19 cellular contexts compared by ENCODE assay signal in the genomic region with DNA sequence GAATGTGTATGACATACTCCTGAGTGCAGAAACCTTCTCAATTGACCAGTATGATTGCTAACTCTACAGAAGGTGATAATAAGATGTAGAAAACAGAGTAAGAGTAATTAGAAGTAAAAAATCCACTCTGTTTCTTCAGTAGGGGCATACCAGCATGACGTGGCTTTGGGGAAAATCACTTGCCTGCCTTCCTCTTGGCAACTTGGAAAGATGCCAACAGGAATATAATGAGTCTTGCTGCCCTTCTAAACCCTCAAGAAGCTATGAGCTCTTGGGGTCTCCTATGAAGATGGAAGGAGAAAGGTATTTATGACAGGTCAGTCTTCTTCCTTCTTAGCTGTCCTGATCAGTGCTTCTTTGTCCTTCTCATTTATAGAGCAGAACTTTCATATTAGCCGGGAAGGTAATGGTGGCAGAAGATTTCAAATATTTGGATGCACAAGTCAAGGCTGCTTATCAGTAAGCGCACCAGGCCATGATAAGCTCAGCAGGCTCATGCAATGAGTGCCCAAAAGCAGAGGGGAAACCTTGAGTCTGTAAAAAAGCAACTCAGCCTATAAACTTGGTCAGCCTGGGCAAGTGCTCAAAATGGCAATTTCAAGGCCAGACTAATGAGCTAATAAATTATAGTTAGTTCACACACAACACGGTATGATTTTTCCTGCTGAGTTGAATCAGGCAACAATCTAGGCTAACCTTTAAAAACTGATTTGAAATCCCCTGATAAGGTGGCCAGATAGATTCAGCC.
"Had no signal": no experiment of that assay in that cellular context is flagged by ENCODE, and none has a peak within 500 bp of the region (broad histone marks: within the 10 kb centered on the region; RNA-seq: fewer than 3 reads in every experiment).

No MANE protein-coding gene starts in this region.

- DNase-seq: activated CD4-positive, alpha-beta T cell treated with anti-CD3 and anti-CD28 coated beads, Interleukin-2, amount 10 ng/mL, durations not matched to agents 7 days and 5 days; activated CD8-positive, alpha-beta memory T cell treated with anti-CD3 and anti-CD28 coated beads, Interleukin-2, amount 50 U/mL, for 48 hours; activated effector memory CD4-positive, alpha-beta T cell treated with Interleukin-2 at 50 U/mL for 16 hours; activated naive CD4-positive, alpha-beta T cell treated with anti-CD3 and anti-CD28 coated beads, Interleukin-2, amount 50 U/mL, for 16 hours; activated T-cell treated with anti-CD3 and anti-CD28 coated beads, Interleukin-2, amount 50 U/mL, for 48 hours; dermis blood vessel endothelial cell; effector memory CD4-positive, alpha-beta T cell; esophagus squamous epithelium; heart right ventricle; left ventricle myocardium inferior; nephron progenitor cell; nucleus accumbens; posterior cingulate gyrus; stimulated activated CD4-positive, alpha-beta T cell treated with anti-CD3 and anti-CD28 coated beads, Interleukin-2, amount 100 ng/mL, for 24 hours; stimulated activated naive CD8-positive, alpha-beta T cell treated with anti-CD3 and anti-CD28 coated beads, Interleukin-15, Interleukin-2, amounts not matched to agents 100 U/mL and 50 U/mL, for 24 hours; substantia nigra; T-helper 9 cell; tibial artery; uterus had no signal
